Comparison of ENCODE assay signal across 24 cellular contexts in the genomic region with DNA sequence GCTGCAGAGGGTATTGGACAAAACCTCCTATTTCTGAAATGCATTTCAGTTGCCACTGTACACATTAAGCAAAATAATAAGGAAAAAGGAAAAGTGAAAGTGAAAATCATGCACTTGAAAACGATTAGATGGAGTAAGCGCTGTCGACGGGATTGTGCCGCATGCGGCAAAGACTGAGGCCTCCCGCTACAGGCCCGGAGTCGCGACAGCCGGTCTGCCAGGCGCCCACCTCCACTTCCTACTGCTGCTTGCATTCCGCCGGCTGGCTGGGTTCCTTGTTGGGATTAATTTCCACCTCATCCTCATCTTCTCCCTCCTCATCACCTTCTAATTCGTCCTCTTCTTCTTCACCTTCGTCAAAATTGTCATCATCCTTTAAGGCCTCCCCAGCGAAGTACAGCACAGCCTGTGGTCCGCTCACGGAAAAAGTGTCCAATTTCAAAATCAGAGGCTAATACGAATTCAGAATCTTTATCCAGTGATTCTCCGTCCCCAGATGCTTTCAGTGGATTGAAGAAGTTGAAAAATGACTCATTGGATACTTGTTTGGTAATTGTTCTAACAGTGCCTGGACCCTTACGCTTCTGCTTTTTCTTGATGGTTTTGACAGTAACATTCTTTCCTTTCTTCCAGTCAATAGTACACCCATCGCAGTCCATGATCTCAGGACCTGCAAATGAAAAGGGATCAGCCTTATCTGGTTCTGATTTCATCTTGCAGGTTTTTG.
"Had no signal": no experiment of that assay in that cellular context is flagged by ENCODE, and none has a peak within 500 bp of the region (broad histone marks: within the 10 kb centered on the region; RNA-seq: fewer than 3 reads in every experiment).

No MANE protein-coding gene starts in this region.

- H3K4me1 ChIP-seq: esophagus muscularis mucosa, gastroesophageal sphincter, parathyroid adenoma, thyroid gland had no signal

- H3K27me3 Mint-ChIP-seq: activated B cell treated with CpG ODN at 0.5 μM for 24 hours, naive B cell had no signal

- ATAC-seq: activated CD8-positive, alpha-beta T cell treated with anti-CD3 and anti-CD28 coated beads, Interleukin-2, amount 10 ng/mL, durations not matched to agents 7 days and 5 days; activated naive CD4-positive, alpha-beta T cell treated with anti-CD3 and anti-CD28 coated beads, Interleukin-2, amount 50 U/mL, for 72 hours; gastroesophageal sphincter; heart right ventricle; mucosa of descending colon; sciatic nerve had no signal

- H3K4me3 ChIP-seq: adrenal gland, esophagus muscularis mucosa, gastroesophageal sphincter, mucosa of descending colon, smooth muscle cell, thyroid gland had no signal

- H3K9me3 Mint-ChIP-seq: activated B cell treated with CpG ODN at 0.5 μM for 24 hours, naive B cell had no signal

- H3K4me3 Mint-ChIP-seq: activated B cell treated with CpG ODN at 0.5 μM for 24 hours; activated CD8-positive, alpha-beta T cell treated with anti-CD3 and anti-CD28 coated beads, Interleukin-2, amount 10 ng/mL, durations not matched to agents 7 days and 5 days; naive B cell had no signal

- H3K27ac Mint-ChIP-seq: activated B cell treated with CpG ODN at 0.5 μM for 24 hours; activated CD8-positive, alpha-beta T cell treated with anti-CD3 and anti-CD28 coated beads, Interleukin-2, amount 10 ng/mL, durations not matched to agents 7 days and 5 days; naive B cell had no signal

- H3K9me3 ChIP-seq: adrenal gland, esophagus muscularis mucosa, gastroesophageal sphincter, heart right ventricle, mucosa of descending colon, thyroid gland had no signal

- H3K27ac ChIP-seq: esophagus muscularis mucosa, gastroesophageal sphincter, parathyroid adenoma, thyroid gland had no signal

- H3K36me3 ChIP-seq: adrenal gland had no signal

- DNase-seq: activated B cell treated with CpG ODN at 0.5 μM for 24 hours; activated CD4-positive, alpha-beta T cell treated with anti-CD3 and anti-CD28 coated beads for 48 hours; activated CD8-positive, alpha-beta memory T cell treated with anti-CD3 and anti-CD28 coated beads, Interleukin-2, amount 50 U/mL, for 48 hours; activated CD8-positive, alpha-beta T cell treated with anti-CD3 and anti-CD28 coated beads, Interleukin-2, amount 10 ng/mL, durations not matched to agents 7 days and 5 days; activated effector memory CD4-positive, alpha-beta T cell treated with anti-CD3 and anti-CD28 coated beads, Interleukin-2, amount 50 U/mL, for 16 hours; activated T-cell treated with anti-CD3 and anti-CD28 coated beads, Interleukin-2, amount 50 U/mL, for 48 hours; dermis blood vessel endothelial cell; effector memory CD4-positive, alpha-beta T cell; heart right ventricle; mesenchymal stem cell; naive B cell; stimulated activated CD4-positive, alpha-beta T cell treated with anti-CD3 and anti-CD28 coated beads, Interleukin-4, amount 100 ng/mL, for 4 hours; stimulated activated naive CD4-positive, alpha-beta T cell; thyroid gland had no signal

- H3K27me3 ChIP-seq: adrenal gland, esophagus muscularis mucosa, gastroesophageal sphincter, heart right ventricle, thyroid gland had no signal

- H3K4me1 Mint-ChIP-seq: naive B cell had no signal

- FAIRE-seq: bronchial epithelial cell, endothelial cell of umbilical vein had no signal
